In genomic region chr19:10007811-10008211, GRCh38 we compare ENCODE assay signal across 11 cellular contexts. TPM values are rescaled to one million over a fixed set of nuclear protein-coding genes. Genes with fewer than 3 reads are reported as not detected.
DNase-seq lines count a peak whose midpoint lies in the region; ATAC-seq and TF ChIP-seq lines count a peak whose summit lies in the region.
"Had no signal": no experiment of that assay in that cellular context is flagged by ENCODE, and none has a peak within 500 bp of the region (broad histone marks: within the 10 kb centered on the region; RNA-seq: fewer than 3 reads in every experiment).

No MANE protein-coding gene starts in this region.

- H3K9me3 ChIP-seq in gastroesophageal sphincter = no peaks in the 10 kb centered on the region
- no peaks in the 10 kb centered on the region for H3K9me3 ChIP-seq in CD4-positive, alpha-beta T cell (ENCODE audit: control insufficient read depth, low read length)

- ATAC-seq in activated T-helper 17 cell treated with anti-CD3 and anti-CD28 coated beads, Interleukin-2, amount 50 U/mL, for 72 hours (replicated peaks) = no peak
- peak; percentile 5 for ATAC-seq in gastroesophageal sphincter
- ATAC-seq in HG03025 (IDR thresholded peaks at IDR 0.05; ENCODE audit: low FRiP score, unreplicated experiment) = no peak
- no peak for ATAC-seq in GM21447 (IDR thresholded peaks at IDR 0.05; ENCODE audit: unreplicated experiment)
- ATAC-seq in CD4-positive, alpha-beta T cell (ENCODE audit: poor library complexity) = no peak

- H3K4me1 Mint-ChIP-seq in activated T-helper 17 cell treated with anti-CD3 and anti-CD28 coated beads, Interleukin-2, amount 50 U/mL, for 72 hours = peaks cover 50% of the 10 kb centered on the region
- peaks cover 17% of the 10 kb centered on the region for H3K4me1 Mint-ChIP-seq in CD4-positive, alpha-beta T cell (ENCODE audit: low read depth)

- H3K36me3 Mint-ChIP-seq in activated T-helper 17 cell treated with anti-CD3 and anti-CD28 coated beads, Interleukin-2, amount 50 U/mL, for 72 hours (ENCODE audit: low read depth) = peaks cover 37% of the 10 kb centered on the region
- H3K36me3 Mint-ChIP-seq in CD4-positive, alpha-beta T cell (ENCODE audit: low read depth) = no peaks in the 10 kb centered on the region

- 21 to 26% methylated on average over 3 to 4 of the region's 6 CpGs for WGBS in gastroesophageal sphincter (ENCODE audit: low coverage in 1 of 2), 2 donors

- H3K9me3 Mint-ChIP-seq in activated T-helper 17 cell treated with anti-CD3 and anti-CD28 coated beads, Interleukin-2, amount 50 U/mL, for 72 hours = no peaks in the 10 kb centered on the region
- no peaks in the 10 kb centered on the region for H3K9me3 Mint-ChIP-seq in CD4-positive, alpha-beta T cell

- peaks cover 0 to 75% (median 17%) of the 10 kb centered on the region in 3 donors for H3K4me1 ChIP-seq in gastroesophageal sphincter

- H3K27ac ChIP-seq in gastroesophageal sphincter = peak overlapping the region; percentile 30 to 83 (median 77)
- H3K27ac ChIP-seq in CD4-positive, alpha-beta T cell (ENCODE audit: low read depth, low read length) = no peak overlapping the region
- H3K27ac ChIP-seq: cardiac muscle cell had no signal

- POLR2A ChIA-PET in CD4-positive, alpha-beta T cell (lab: Charles Lee) = no interaction called here

- no peak for TF ChIP-seq CTCF in AG10803 (conservative IDR thresholded peaks at IDR 0.05; ENCODE audit: low read length)
- TF ChIP-seq CTCF in gastroesophageal sphincter (IDR thresholded peaks at IDR 0.05) = no peak
- no peak for TF ChIP-seq CTCF in CD4-positive, alpha-beta T cell (IDR thresholded peaks at IDR 0.05)

- TF ChIP-seq POLR2A in gastroesophageal sphincter (IDR thresholded peaks at IDR 0.05) = no peak

- H3K4me3 ChIP-seq in AG10803 (ENCODE audit: low read length) (no peak overlapping the region), gastroesophageal sphincter (peak overlapping the region in 1 of 2 donors; percentile 62)
- H3K4me3 ChIP-seq: cardiac muscle cell had no signal

- H3K27me3 Mint-ChIP-seq in activated T-helper 17 cell treated with anti-CD3 and anti-CD28 coated beads, Interleukin-2, amount 50 U/mL, for 72 hours = peaks cover 18% of the 10 kb centered on the region
- H3K27me3 Mint-ChIP-seq in CD4-positive, alpha-beta T cell = peaks cover 73% of the 10 kb centered on the region

- DNase-seq in AG10803 (ENCODE audit: low read depth) (peak; percentile 97), retina (peak; percentile 35), putamen (ENCODE audit: low spot score) (no peak)
- no peak for DNase-seq in CD4-positive, alpha-beta T cell
- DNase-seq: SW 1271 had no signal

- intact Hi-C loops in CD4-positive, alpha-beta T cell (cut with DNase I, micrococcal nuclease) = no loop called here

- CTCF ChIA-PET in CD4-positive, alpha-beta T cell (lab: Charles Lee) = no interaction called here

- peaks cover 0 to 22% of the 10 kb centered on the region in 2 donors for H3K36me3 ChIP-seq in gastroesophageal sphincter
- H3K36me3 ChIP-seq: cardiac muscle cell had no signal

- H3K27ac Mint-ChIP-seq in activated T-helper 17 cell treated with anti-CD3 and anti-CD28 coated beads, Interleukin-2, amount 50 U/mL, for 72 hours = no peak overlapping the region
- no peak overlapping the region for H3K27ac Mint-ChIP-seq in CD4-positive, alpha-beta T cell

- H3K4me3 Mint-ChIP-seq in activated T-helper 17 cell treated with anti-CD3 and anti-CD28 coated beads, Interleukin-2, amount 50 U/mL, for 72 hours = peak overlapping the region; percentile 76
- H3K4me3 Mint-ChIP-seq in CD4-positive, alpha-beta T cell = no peak overlapping the region

- TF ChIP-seq EP300 in gastroesophageal sphincter (IDR thresholded peaks at IDR 0.05) = no peak

- H3K27me3 ChIP-seq in gastroesophageal sphincter = peaks cover 99% of the 10 kb centered on the region
- peaks cover 67% of the 10 kb centered on the region for H3K27me3 ChIP-seq in CD4-positive, alpha-beta T cell (ENCODE audit: control insufficient read depth, insufficient read depth, low read length)

RNA-seq across cellular contexts. Expression of gene COL5A3, which starts 2.5 kb away (rescaled TPM):
- 10 to 100 TPM in 1 of 2 donors, 1 to 10 TPM in 1; 6.1 to 32.1 TPM for total RNA-seq in activated T-helper 17 cell treated with anti-CD3 and anti-CD28 coated beads, Interleukin-2, amount 50 U/mL, for 72 hours
- 10 to 100 TPM in 3 of 4 donors, 1 to 10 TPM in 1; 9.8 to 30.8 (median 25.2) TPM for total RNA-seq in gastroesophageal sphincter
- 1 to 10 TPM; 4.4 to 5.2 TPM for total RNA-seq in CD4-positive, alpha-beta T cell
- total RNA-seq: cardiac muscle cell had no signal

RNA-seq across cellular contexts. Expression of gene RDH8, which starts 5.5 kb away (rescaled TPM):
- total RNA-seq in activated T-helper 17 cell treated with anti-CD3 and anti-CD28 coated beads, Interleukin-2, amount 50 U/mL, for 72 hours = under 1 TPM in 1 of 2 donors, not detected in 1; 0.26 TPM
- total RNA-seq in gastroesophageal sphincter = not detected
- not detected for total RNA-seq in CD4-positive, alpha-beta T cell
- total RNA-seq: cardiac muscle cell, NCI-H460 had no signal

Comparison
In these comparisons a context has a peak if more than half of its experiments do, and no peak if none do; other contexts are left out.
1. DNase-seq: peak in AG10803 (single experiment) and retina (single experiment); none in CD4-positive, alpha-beta T cell (0 of 10) and putamen (single experiment).